Comparison of ENCODE assay signal across 1 cellular context in genomic region chr2:151802315-151802714, GRCh38.
TF ChIP-seq lines count a peak whose summit lies in the region.

No MANE protein-coding gene starts in this region.

TF ChIP-seq in HepG2, 621 proteins besides CTCF, POLR2A, EP300 and RAD21 (continued from another document):
- TF ChIP-seq TIGD3 (CRISPR knock-in tag; IDR thresholded peaks at IDR 0.05; ENCODE audit: borderline replicate concordance), result no peak
